Comparison of ENCODE assay signal across 1 cellular context in the genomic region with DNA sequence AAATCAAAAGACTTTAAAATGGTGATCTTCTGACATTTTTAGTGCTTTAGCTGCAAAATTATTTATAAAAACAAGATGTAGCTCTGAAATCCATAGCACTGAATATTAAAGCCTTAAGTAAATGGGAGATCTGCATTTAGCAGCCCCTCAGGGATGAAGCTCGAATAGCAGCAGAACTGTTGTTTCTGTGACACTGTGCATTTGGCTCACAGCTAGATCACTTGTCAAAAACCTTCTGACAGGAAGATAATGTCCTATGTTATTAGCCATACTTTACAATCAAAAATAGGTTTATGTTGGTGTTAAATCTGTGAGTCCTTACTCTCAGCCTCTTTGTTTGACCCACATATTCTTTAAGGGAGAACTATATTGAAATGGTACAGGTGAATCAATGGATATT.
TF ChIP-seq lines count a peak whose summit lies in the region.

No MANE protein-coding gene starts in this region.

TF ChIP-seq in H1, 55 proteins besides CTCF, POLR2A, EP300 and RAD21:
- no peak for TF ChIP-seq SIRT6 (IDR thresholded peaks at IDR 0.05; ENCODE audit: low read length)
